Comparison of ENCODE assay signal across 36 cellular contexts in the genomic region with DNA sequence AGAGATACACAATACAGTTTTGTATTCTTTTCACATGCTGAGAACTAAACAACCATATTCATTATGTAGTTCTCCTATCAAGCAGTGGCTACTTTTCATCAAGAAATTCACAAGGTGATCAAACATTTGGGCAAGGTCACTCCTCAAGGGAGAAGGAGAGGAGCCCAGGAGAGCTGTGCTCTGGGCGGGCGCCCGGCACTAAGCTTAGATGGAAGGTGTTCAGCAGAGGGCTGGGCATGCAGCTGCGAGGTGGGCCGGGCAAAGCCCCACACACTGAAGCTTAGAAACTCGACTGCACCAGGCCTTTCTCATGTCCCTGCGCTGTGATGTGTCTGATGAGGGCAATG. TPM values are rescaled to one million over a fixed set of nuclear protein-coding genes. Genes with fewer than 3 reads are reported as not detected.
"Had no signal": no experiment of that assay in that cellular context is flagged by ENCODE, and none has a peak within 500 bp of the region (broad histone marks: within the 10 kb centered on the region; RNA-seq: fewer than 3 reads in every experiment).

No MANE protein-coding gene starts in this region.

- H3K4me3 ChIP-seq: breast epithelium, esophagus muscularis mucosa, heart right ventricle, lower lobe of right lung, mucosa of descending colon, pancreas, psoas muscle, smooth muscle cell, stomach, suprapubic skin, tibial nerve, uterus had no signal

- DNase-seq: activated CD4-positive, alpha-beta T cell treated with anti-CD3 and anti-CD28 coated beads for 1 hour; activated CD4-positive, alpha-beta T cell treated with anti-CD3 and anti-CD28 coated beads, Interleukin-2, amount 10 ng/mL, durations not matched to agents 7 days and 5 days; activated naive CD8-positive, alpha-beta T cell treated with anti-CD3 and anti-CD28 coated beads, Interleukin-2, amount 50 U/mL, for 24 hours; activated T-cell treated with anti-CD3 and anti-CD28 coated beads, Interleukin-2, amount 50 U/mL, for 4 hours; amygdala; dermis blood vessel endothelial cell; effector CD4-positive, alpha-beta T cell; heart right ventricle; kidney glomerular epithelial cell; lower lobe of right lung; mesenchymal stem cell; mucosa of descending colon; nucleus accumbens; pancreas; psoas muscle; stimulated activated CD4-positive, alpha-beta T cell treated with anti-CD3 and anti-CD28 coated beads, Interleukin-1b, Interleukin-23, amount 100 ng/mL, for 48 hours; stimulated activated CD4-positive, alpha-beta T cell treated with anti-CD3 and anti-CD28 coated beads, Interleukin-4, amount 100 ng/mL, for 4 hours; stimulated activated CD8-positive, alpha-beta memory T cell treated with anti-CD3 and anti-CD28 coated beads, Interleukin-4, amount 100 ng/mL, for 48 hours; stomach; T-helper 2 cell; uterus had no signal

- H3K4me1 ChIP-seq: breast epithelium, esophagus muscularis mucosa, foreskin keratinocyte, heart right ventricle, pancreas, psoas muscle, stomach, suprapubic skin, tibial nerve, uterus had no signal

- H3K9me3 Mint-ChIP-seq: activated CD4-positive, alpha-beta T cell treated with anti-CD3 and anti-CD28 coated beads, Interleukin-2, amount 10 ng/mL, durations not matched to agents 7 days and 5 days; activated CD8-positive, alpha-beta T cell treated with anti-CD3 and anti-CD28 coated beads for 36 hours; activated naive CD4-positive, alpha-beta T cell treated with anti-CD3 and anti-CD28 coated beads, Interleukin-2, amount 50 U/mL, for 24 hours; activated naive CD8-positive, alpha-beta T cell treated with anti-CD3 and anti-CD28 coated beads, Interleukin-2, amount 50 U/mL, for 24 hours; activated T-cell treated with anti-CD3 and anti-CD28 coated beads, Interleukin-2, amount 50 U/mL, for 4 hours; activated T-helper 17 cell treated with anti-CD3 and anti-CD28 coated beads, Interleukin-2, amount 50 U/mL, for 72 hours; central memory CD8-positive, alpha-beta T cell; natural killer cell treated with Interleukin-12 subunit alpha and Interleukin-12 subunit beta and Interleukin-15 and Interleukin-18, amount 100 ng/mL, for 72 hours; stimulated activated memory B cell treated with anti-CD40 and anti-IgM and Interleukin-4, amounts not matched to agents 10 μg/mL and 1 μg/mL and 100 μg/mL, for 72 hours; WTC11 had no signal

- H3K27ac Mint-ChIP-seq: activated CD4-positive, alpha-beta T cell treated with anti-CD3 and anti-CD28 coated beads, Interleukin-2, amount 10 ng/mL, durations not matched to agents 7 days and 5 days; activated CD8-positive, alpha-beta T cell treated with anti-CD3 and anti-CD28 coated beads for 36 hours; activated naive CD4-positive, alpha-beta T cell treated with anti-CD3 and anti-CD28 coated beads, Interleukin-2, amount 50 U/mL, for 24 hours; activated naive CD8-positive, alpha-beta T cell treated with anti-CD3 and anti-CD28 coated beads, Interleukin-2, amount 50 U/mL, for 24 hours; activated T-helper 17 cell treated with anti-CD3 and anti-CD28 coated beads, Interleukin-2, amount 50 U/mL, for 72 hours; natural killer cell treated with Interleukin-12 subunit alpha and Interleukin-12 subunit beta and Interleukin-15 and Interleukin-18, amount 100 ng/mL, for 72 hours; stimulated activated memory B cell treated with anti-CD40 and anti-IgM and Interleukin-4, amounts not matched to agents 10 μg/mL and 1 μg/mL and 100 μg/mL, for 72 hours; WTC11 had no signal

- H3K27me3 ChIP-seq: foreskin keratinocyte, uterus had no signal

- ATAC-seq: activated CD8-positive, alpha-beta T cell treated with anti-CD3 and anti-CD28 coated beads for 36 hours; activated naive CD8-positive, alpha-beta T cell treated with anti-CD3 and anti-CD28 coated beads, Interleukin-2, amount 50 U/mL, for 24 hours; activated T-helper 17 cell treated with anti-CD3 and anti-CD28 coated beads, Interleukin-2, amount 50 U/mL, for 72 hours; foreskin keratinocyte; heart right ventricle; mucosa of descending colon; natural killer cell treated with Interleukin-12 subunit alpha and Interleukin-12 subunit beta and Interleukin-15 and Interleukin-18, amount 100 ng/mL, for 72 hours; psoas muscle; stimulated activated memory B cell treated with anti-CD40 and anti-IgM and Interleukin-4, amounts not matched to agents 10 μg/mL and 1 μg/mL and 100 μg/mL, for 72 hours had no signal

- H3K36me3 Mint-ChIP-seq: activated naive CD4-positive, alpha-beta T cell treated with anti-CD3 and anti-CD28 coated beads, Interleukin-2, amount 50 U/mL, for 24 hours; natural killer cell treated with Interleukin-12 subunit alpha and Interleukin-12 subunit beta and Interleukin-15 and Interleukin-18, amount 100 ng/mL, for 72 hours; stimulated activated memory B cell treated with anti-CD40 and anti-IgM and Interleukin-4, amounts not matched to agents 10 μg/mL and 1 μg/mL and 100 μg/mL, for 72 hours; WTC11 had no signal

- H3K4me1 Mint-ChIP-seq: activated CD4-positive, alpha-beta T cell treated with anti-CD3 and anti-CD28 coated beads, Interleukin-2, amount 10 ng/mL, durations not matched to agents 7 days and 5 days; activated naive CD4-positive, alpha-beta T cell treated with anti-CD3 and anti-CD28 coated beads, Interleukin-2, amount 50 U/mL, for 24 hours; activated naive CD8-positive, alpha-beta T cell treated with anti-CD3 and anti-CD28 coated beads, Interleukin-2, amount 50 U/mL, for 24 hours; activated T-helper 17 cell treated with anti-CD3 and anti-CD28 coated beads, Interleukin-2, amount 50 U/mL, for 72 hours; central memory CD8-positive, alpha-beta T cell; stimulated activated memory B cell treated with anti-CD40 and anti-IgM and Interleukin-4, amounts not matched to agents 10 μg/mL and 1 μg/mL and 100 μg/mL, for 72 hours had no signal

- H3K4me3 Mint-ChIP-seq: activated CD4-positive, alpha-beta T cell treated with anti-CD3 and anti-CD28 coated beads, Interleukin-2, amount 10 ng/mL, durations not matched to agents 7 days and 5 days; activated CD8-positive, alpha-beta T cell treated with anti-CD3 and anti-CD28 coated beads for 36 hours; activated naive CD4-positive, alpha-beta T cell treated with anti-CD3 and anti-CD28 coated beads, Interleukin-2, amount 50 U/mL, for 24 hours; activated naive CD8-positive, alpha-beta T cell treated with anti-CD3 and anti-CD28 coated beads, Interleukin-2, amount 50 U/mL, for 24 hours; activated T-cell treated with anti-CD3 and anti-CD28 coated beads, Interleukin-2, amount 50 U/mL, for 4 hours; activated T-helper 17 cell treated with anti-CD3 and anti-CD28 coated beads, Interleukin-2, amount 50 U/mL, for 72 hours; central memory CD8-positive, alpha-beta T cell; natural killer cell treated with Interleukin-12 subunit alpha and Interleukin-12 subunit beta and Interleukin-15 and Interleukin-18, amount 100 ng/mL, for 72 hours; stimulated activated memory B cell treated with anti-CD40 and anti-IgM and Interleukin-4, amounts not matched to agents 10 μg/mL and 1 μg/mL and 100 μg/mL, for 72 hours had no signal

- H3K36me3 ChIP-seq: breast epithelium, esophagus muscularis mucosa, heart right ventricle, lower lobe of right lung, pancreas, stomach, suprapubic skin, tibial nerve, uterus had no signal

- H3K4me2 ChIP-seq: smooth muscle cell had no signal

- H3K27ac ChIP-seq: breast epithelium, esophagus muscularis mucosa, foreskin keratinocyte, heart right ventricle, lower lobe of right lung, pancreas, psoas muscle, stomach, suprapubic skin, tibial nerve, uterus had no signal

- H3K9me3 ChIP-seq: heart right ventricle, lower lobe of right lung, mucosa of descending colon, pancreas, psoas muscle, stomach, suprapubic skin, uterus had no signal

RNA-seq across cellular contexts. Expression of a gene that starts 30.4 kb away (rescaled TPM):
- total RNA-seq: activated CD4-positive, alpha-beta T cell treated with anti-CD3 and anti-CD28 coated beads, Interleukin-2, amount 10 ng/mL, durations not matched to agents 7 days and 5 days; activated CD8-positive, alpha-beta T cell treated with anti-CD3 and anti-CD28 coated beads for 36 hours; activated T-cell treated with anti-CD3 and anti-CD28 coated beads, Interleukin-2, amount 50 U/mL, for 4 hours; activated T-helper 17 cell treated with anti-CD3 and anti-CD28 coated beads, Interleukin-2, amount 50 U/mL, for 72 hours; breast epithelium; dermis blood vessel endothelial cell; esophagus muscularis mucosa; foreskin keratinocyte; heart right ventricle; left lobe of liver; lower lobe of right lung; mucosa of descending colon; myocyte; natural killer cell treated with Interleukin-12 subunit alpha and Interleukin-12 subunit beta and Interleukin-15 and Interleukin-18, amount 100 ng/mL, for 72 hours; pancreas; psoas muscle; smooth muscle cell; stomach; suprapubic skin; tibial nerve; uterus; WTC11 had no signal
- polyA plus RNA-seq: foreskin keratinocyte, heart right ventricle, pancreas, psoas muscle, smooth muscle cell, stomach had no signal
